8 cellular contexts compared by ENCODE assay signal in genomic region chr1:48093696-48094518, GRCh38.
DNase-seq lines count a peak whose midpoint lies in the region; ATAC-seq and TF ChIP-seq lines count a peak whose summit lies in the region.

No MANE protein-coding gene starts in this region.

- H3K9me3 ChIP-seq in colonic mucosa, result no peaks in the 10 kb centered on the region
- H3K9me3 ChIP-seq in mesenchymal stem cell (ENCODE audit: control insufficient read depth, low read length), result no peaks in the 10 kb centered on the region

- no peak overlapping the region for H3K18ac ChIP-seq in mesenchymal stem cell (ENCODE audit: low read depth in 1 of 2, low read length in 2 of 2)

- no peak overlapping the region for H2BK15ac ChIP-seq in mesenchymal stem cell (ENCODE audit: low read depth, poor library complexity, severe bottlenecking)

- H3K4me1 ChIP-seq in colonic mucosa, result no peaks in the 10 kb centered on the region
- no peaks in the 10 kb centered on the region for H3K4me1 ChIP-seq in mesenchymal stem cell (ENCODE audit: control insufficient read depth, insufficient read depth, low read depth, low read length)

- no peak overlapping the region for H2AK5ac ChIP-seq in mesenchymal stem cell (ENCODE audit: low read length, severe bottlenecking)

- no peak overlapping the region for H4K8ac ChIP-seq in mesenchymal stem cell (ENCODE audit: low read length)

- H3K36me3 ChIP-seq in colonic mucosa (no peaks in the 10 kb centered on the region), mesenchymal stem cell (ENCODE audit: control insufficient read depth in 1 of 2, insufficient read depth in 2 of 2, low read depth in 1 of 2, low read length in 2 of 2) (no peaks in the 10 kb centered on the region)

- no peak overlapping the region for H3K4ac ChIP-seq in mesenchymal stem cell (ENCODE audit: low read depth in 1 of 2, low read length in 2 of 2)

- WGBS in mesenchymal stem cell, result 49% methylated on average over 23 of the region's 24 CpGs

- ATAC-seq in GM18870 (IDR thresholded peaks at IDR 0.05; ENCODE audit: unreplicated experiment) (peak; percentile 72), HG03135 (IDR thresholded peaks at IDR 0.05; ENCODE audit: unreplicated experiment) (peak; percentile 97)

- H3K27ac ChIP-seq in colonic mucosa, result no peak overlapping the region
- H3K27ac ChIP-seq in mesenchymal stem cell (ENCODE audit: low read length, poor library complexity, severe bottlenecking), result no peak overlapping the region

- intact Hi-C loops in colonic mucosa (cut with DNase I), result no loop called here

- no peaks in the 10 kb centered on the region for H3K79me1 ChIP-seq in mesenchymal stem cell (replicated peaks; ENCODE audit: low read length, poor library complexity, severe bottlenecking)

- no peak overlapping the region for H3K14ac ChIP-seq in mesenchymal stem cell (ENCODE audit: low read length in 2 of 2)

- H3K9ac ChIP-seq in colonic mucosa (ENCODE audit: low read depth in 2 of 2, low read length in 2 of 2) (peak overlapping the region in 1 of 2 donors; percentile 44), mesenchymal stem cell (ENCODE audit: low read length) (no peak overlapping the region)

- H3K27me3 ChIP-seq in colonic mucosa (no peaks in the 10 kb centered on the region), mesenchymal stem cell (ENCODE audit: control insufficient read depth in 1 of 2, insufficient read depth in 1 of 2, low read length in 2 of 2) (peaks cover 0 to 64% of the 10 kb centered on the region in 2 experiments)

- H3K4me3 ChIP-seq in colonic mucosa (peak overlapping the region; percentile 9), mesenchymal stem cell (ENCODE audit: insufficient read depth in 1 of 2, low read depth in 1 of 2, low read length in 2 of 2) (no peak overlapping the region)

- peak; percentile 50 for DNase-seq in AG08396 (ENCODE audit: low spot score)
- DNase-seq in NCI-H2171 (lab: John Stamatoyannopoulos, UW), result peak; percentile 69
- DNase-seq in activated CD4-positive, alpha-beta T cell treated with anti-CD3 and anti-CD28 coated beads for 1 hour, result peak; percentile 56
- peak; percentile 91 for DNase-seq in colonic mucosa
- peak; percentile 14 for DNase-seq in mesenchymal stem cell
- DNase-seq in stimulated activated CD8-positive, alpha-beta memory T cell treated with anti-CD3 and anti-CD28 coated beads, Interleukin-4, amount 100 ng/mL, for 48 hours, result peak; percentile 83

- no peak overlapping the region for H3K23ac ChIP-seq in mesenchymal stem cell (ENCODE audit: low read length in 2 of 2)

- H2BK120ac ChIP-seq in mesenchymal stem cell (ENCODE audit: low read depth, low read length), result no peak overlapping the region

- H2BK12ac ChIP-seq in mesenchymal stem cell (ENCODE audit: low read length in 2 of 2), result no peak overlapping the region

- H2BK5ac ChIP-seq in mesenchymal stem cell (ENCODE audit: low read depth, low read length, poor library complexity, severe bottlenecking), result no peak overlapping the region

- peak; percentile 90 for TF ChIP-seq CTCF in colonic mucosa (IDR thresholded peaks at IDR 0.05)

- H2AFZ ChIP-seq in mesenchymal stem cell (ENCODE audit: low read depth, low read length), result no peak overlapping the region

- H4K91ac ChIP-seq in mesenchymal stem cell (ENCODE audit: low read length), result no peak overlapping the region

- H3K4me2 ChIP-seq in mesenchymal stem cell (ENCODE audit: low read length, poor library complexity, severe bottlenecking), result no peak overlapping the region

Comparison
In these comparisons a context has a peak if more than half of its experiments do, and no peak if none do; other contexts are left out.
1. DNase-seq: peak in every context shown above with its lines; median percentile 91 in colonic mucosa; 83 in stimulated activated CD8-positive, alpha-beta memory T cell treated with anti-CD3 and anti-CD28 coated beads, Interleukin-4, amount 100 ng/mL, for 48 hours; 69 in NCI-H2171; 56 in activated CD4-positive, alpha-beta T cell treated with anti-CD3 and anti-CD28 coated beads for 1 hour; 50 in AG08396; 14 in mesenchymal stem cell.